21 cellular contexts compared by ENCODE assay signal in the genomic region with DNA sequence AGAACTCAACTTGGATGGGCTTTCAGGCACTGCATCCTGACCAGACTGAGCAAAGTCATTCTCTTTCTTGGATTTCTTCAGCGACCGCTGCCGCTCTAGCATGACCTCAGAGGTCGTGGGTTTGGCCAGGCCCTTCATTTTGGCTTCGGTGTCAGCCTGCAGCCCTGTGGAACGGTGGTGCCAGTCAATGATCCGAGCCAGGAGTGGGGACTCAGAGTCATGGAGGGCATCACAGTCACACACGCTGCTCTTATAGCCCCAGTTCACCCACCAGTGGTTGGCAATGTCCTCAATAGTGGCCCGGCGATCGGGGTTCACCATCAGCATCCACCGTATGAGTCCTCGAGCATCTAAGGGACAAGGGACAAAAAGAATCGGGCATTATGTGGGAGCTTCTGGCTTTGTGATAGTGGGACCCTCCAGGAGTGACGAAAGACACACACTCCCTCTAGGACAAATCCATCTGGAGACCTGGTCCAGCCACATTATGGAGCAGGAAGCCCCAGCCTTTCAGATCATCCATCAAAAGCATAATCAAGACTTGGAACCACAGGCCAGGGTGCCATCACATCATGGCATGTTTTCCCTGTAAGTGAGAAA.
"Had no signal": no experiment of that assay in that cellular context is flagged by ENCODE, and none has a peak within 500 bp of the region (broad histone marks: within the 10 kb centered on the region; RNA-seq: fewer than 3 reads in every experiment).

No MANE protein-coding gene starts in this region.

- H3K4me3 Mint-ChIP-seq: activated CD4-positive, alpha-beta memory T cell treated with anti-CD3 and anti-CD28 coated beads for 36 hours; activated CD4-positive, alpha-beta T cell treated with anti-CD3 and anti-CD28 coated beads for 36 hours; activated CD4-positive, alpha-beta T cell treated with anti-CD3 and anti-CD28 coated beads, Interleukin-2, amount 10 ng/mL, durations not matched to agents 24 days and 14 days; activated naive CD8-positive, alpha-beta T cell; activated T-cell treated with anti-CD3 and anti-CD28 coated beads, Interleukin-2, amount 50 U/mL, for 4 hours; activated T-helper 17 cell treated with anti-CD3 and anti-CD28 coated beads, Interleukin-2, amount 50 U/mL, for 72 hours; central memory CD8-positive, alpha-beta T cell had no signal

- H3K9me3 Mint-ChIP-seq: activated CD4-positive, alpha-beta memory T cell treated with anti-CD3 and anti-CD28 coated beads for 36 hours; activated CD4-positive, alpha-beta T cell treated with anti-CD3 and anti-CD28 coated beads, Interleukin-2, amount 10 ng/mL, durations not matched to agents 24 days and 14 days; activated T-cell treated with anti-CD3 and anti-CD28 coated beads, Interleukin-2, amount 50 U/mL, for 4 hours; central memory CD8-positive, alpha-beta T cell had no signal

- H3K4me1 Mint-ChIP-seq: activated CD4-positive, alpha-beta T cell treated with anti-CD3 and anti-CD28 coated beads for 36 hours; activated CD4-positive, alpha-beta T cell treated with anti-CD3 and anti-CD28 coated beads, Interleukin-2, amount 10 ng/mL, durations not matched to agents 24 days and 14 days; activated T-helper 17 cell treated with anti-CD3 and anti-CD28 coated beads, Interleukin-2, amount 50 U/mL, for 72 hours; central memory CD8-positive, alpha-beta T cell had no signal

- H3K36me3 Mint-ChIP-seq: activated CD4-positive, alpha-beta memory T cell treated with anti-CD3 and anti-CD28 coated beads for 36 hours; activated naive CD8-positive, alpha-beta T cell had no signal

- H3K27ac Mint-ChIP-seq: activated CD4-positive, alpha-beta memory T cell treated with anti-CD3 and anti-CD28 coated beads for 36 hours; activated CD4-positive, alpha-beta T cell treated with anti-CD3 and anti-CD28 coated beads for 36 hours; activated CD4-positive, alpha-beta T cell treated with anti-CD3 and anti-CD28 coated beads, Interleukin-2, amount 10 ng/mL, durations not matched to agents 24 days and 14 days; activated naive CD8-positive, alpha-beta T cell; activated T-helper 17 cell treated with anti-CD3 and anti-CD28 coated beads, Interleukin-2, amount 50 U/mL, for 72 hours had no signal

- DNase-seq: activated CD4-positive, alpha-beta memory T cell treated with anti-CD3 and anti-CD28 coated beads for 36 hours; activated CD4-positive, alpha-beta T cell treated with anti-CD3 and anti-CD28 coated beads for 36 hours; activated CD4-positive, alpha-beta T cell treated with anti-CD3 and anti-CD28 coated beads, Interleukin-2, amount 10 ng/mL, durations not matched to agents 24 days and 14 days; activated CD4-positive, CD25-positive, alpha-beta regulatory T cell; activated CD4-positive, CD25-positive, alpha-beta regulatory T cell treated with anti-CD3 and anti-CD28 coated beads, Interleukin-2, amount 50 U/mL, for 72 hours; activated CD8-positive, alpha-beta memory T cell treated with anti-CD3 and anti-CD28 coated beads, Interleukin-2, amount 50 U/mL, for 48 hours; activated effector memory CD4-positive, alpha-beta T cell treated with Interleukin-2 at 50 U/mL for 16 hours; activated gamma-delta T cell treated with Interleukin-2 at 50 U/mL for 16 hours; activated naive CD4-positive, alpha-beta T cell treated with anti-CD3 and anti-CD28 coated beads, Interleukin-2, amount 50 U/mL, for 16 hours; activated naive CD4-positive, alpha-beta T cell treated with Interleukin-2 at 50 U/mL for 16 hours; activated T-cell treated with anti-CD3 and anti-CD28 coated beads, Interleukin-2, amount 50 U/mL, for 4 hours; brain microvascular endothelial cell; cortex of kidney; dermis blood vessel endothelial cell; effector CD8-positive, alpha-beta T cell; foreskin fibroblast; T-helper 2 cell had no signal

- H3K27ac ChIP-seq: brain microvascular endothelial cell, epithelial cell of prostate had no signal

- H3K27me3 Mint-ChIP-seq: activated CD4-positive, alpha-beta memory T cell treated with anti-CD3 and anti-CD28 coated beads for 36 hours; central memory CD8-positive, alpha-beta T cell had no signal

- ATAC-seq: activated CD4-positive, alpha-beta T cell treated with anti-CD3 and anti-CD28 coated beads for 36 hours; activated T-cell treated with anti-CD3 and anti-CD28 coated beads, Interleukin-2, amount 50 U/mL, for 4 hours; activated T-helper 17 cell treated with anti-CD3 and anti-CD28 coated beads, Interleukin-2, amount 50 U/mL, for 72 hours had no signal

- H3K27me3 ChIP-seq: brain microvascular endothelial cell had no signal
